25 cellular contexts compared by ENCODE assay signal in the genomic region with DNA sequence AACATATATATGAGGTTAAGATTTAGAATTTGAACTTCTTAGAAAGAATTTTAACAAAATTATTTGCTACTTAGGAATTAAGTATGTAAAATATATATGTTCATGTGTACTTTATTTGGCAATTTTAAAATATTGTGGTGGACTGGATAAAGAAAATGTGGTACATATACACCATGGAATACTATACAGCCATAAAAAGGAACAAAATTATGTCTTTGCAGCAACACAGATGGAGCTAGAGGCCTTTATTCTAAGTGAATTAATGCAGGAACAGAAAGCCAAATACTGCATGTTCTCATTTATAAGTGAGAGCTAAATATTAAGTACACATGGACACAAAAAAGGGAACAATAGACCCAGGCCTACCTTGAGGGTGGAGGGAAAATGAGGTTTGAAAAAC.
"Had no signal": no experiment of that assay in that cellular context is flagged by ENCODE, and none has a peak within 500 bp of the region (broad histone marks: within the 10 kb centered on the region; RNA-seq: fewer than 3 reads in every experiment).

No MANE protein-coding gene starts in this region.

- ATAC-seq: effector memory CD8-positive, alpha-beta T cell; esophagus mucosa; foreskin keratinocyte; gastrocnemius medialis; gastroesophageal sphincter; heart left ventricle; heart right ventricle had no signal

- H3K27me3 ChIP-seq: colonic mucosa, dorsolateral prefrontal cortex, esophagus muscularis mucosa, esophagus squamous epithelium, foreskin keratinocyte, gastrocnemius medialis, gastroesophageal sphincter, heart right ventricle, hepatocyte had no signal

- H3K9me3 ChIP-seq: colonic mucosa, gastrocnemius medialis had no signal

- H3K27ac ChIP-seq: colonic mucosa, coronary artery, dorsolateral prefrontal cortex, epithelial cell of prostate, esophagus muscularis mucosa, esophagus squamous epithelium, foreskin keratinocyte, gastrocnemius medialis, gastroesophageal sphincter, heart left ventricle, heart right ventricle, hepatocyte had no signal

- H3K36me3 ChIP-seq: colonic mucosa, esophagus muscularis mucosa, esophagus squamous epithelium, gastrocnemius medialis, gastroesophageal sphincter, heart left ventricle, heart right ventricle had no signal

- DNase-seq: colonic mucosa; cortex of kidney; dermis blood vessel endothelial cell; dorsolateral prefrontal cortex; effector CD4-positive, alpha-beta T cell; effector CD8-positive, alpha-beta T cell; effector memory CD4-positive, alpha-beta T cell; effector memory CD8-positive, alpha-beta T cell; endodermal cell; erythroblast; esophagus squamous epithelium; foreskin fibroblast; foreskin keratinocyte; foreskin melanocyte; gastrocnemius medialis; glutamatergic neuron; head of caudate nucleus; heart left ventricle; heart right ventricle had no signal

- H3K4me3 ChIP-seq: colonic mucosa, coronary artery, dorsolateral prefrontal cortex, esophagus muscularis mucosa, esophagus squamous epithelium, gastrocnemius medialis, gastroesophageal sphincter, heart left ventricle, heart right ventricle, hepatocyte had no signal

- H3K4me1 ChIP-seq: colonic mucosa, esophagus muscularis mucosa, esophagus squamous epithelium, foreskin keratinocyte, gastrocnemius medialis, gastroesophageal sphincter, heart left ventricle, heart right ventricle had no signal

- H3K79me2 ChIP-seq: hepatocyte had no signal

- H2AFZ ChIP-seq: hepatocyte had no signal

- H3K4me2 ChIP-seq: hepatocyte had no signal
